21 cellular contexts compared by ENCODE assay signal in the genomic region with DNA sequence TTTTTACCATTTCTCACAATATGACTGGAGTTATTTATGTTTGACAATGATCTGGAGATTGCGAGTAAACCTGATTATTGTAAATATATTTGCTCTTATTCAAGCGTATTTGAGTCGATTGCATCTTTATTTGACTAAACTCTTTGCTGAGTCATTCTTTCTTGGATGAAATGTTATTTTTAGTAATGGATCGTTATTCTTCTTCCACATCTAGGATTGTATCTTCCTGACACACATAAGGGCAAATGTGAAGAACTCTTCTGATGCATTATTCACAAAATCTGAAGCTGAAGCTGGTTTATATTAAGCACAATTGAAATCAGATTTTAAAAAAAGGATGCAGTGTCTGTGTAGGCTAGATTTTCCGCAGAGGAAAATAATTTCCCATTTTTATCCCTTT.
"Had no signal": no experiment of that assay in that cellular context is flagged by ENCODE, and none has a peak within 500 bp of the region (broad histone marks: within the 10 kb centered on the region; RNA-seq: fewer than 3 reads in every experiment).

No MANE protein-coding gene starts in this region.

- DNase-seq: activated CD4-positive, alpha-beta T cell treated with anti-CD3 and anti-CD28 coated beads, Interleukin-2, amount 10 ng/mL, durations not matched to agents 7 days and 5 days; activated CD8-positive, alpha-beta memory T cell treated with anti-CD3 and anti-CD28 coated beads, Interleukin-2, amount 10 ng/mL, durations not matched to agents 7 days and 5 days; activated CD8-positive, alpha-beta T cell treated with anti-CD3 and anti-CD28 coated beads for 36 hours; activated effector memory CD4-positive, alpha-beta T cell treated with anti-CD3 and anti-CD28 coated beads, Interleukin-2, amount 50 U/mL, for 16 hours; activated naive CD4-positive, alpha-beta T cell treated with anti-CD3 and anti-CD28 coated beads, Interleukin-2, amount 10 ng/mL, durations not matched to agents 7 days and 5 days; activated T-cell treated with anti-CD3 and anti-CD28 coated beads for 4 hours; dermis blood vessel endothelial cell; effector CD8-positive, alpha-beta T cell; erythroblast; gastrocnemius medialis; heart left ventricle; islet precursor cell; left cardiac atrium; ovary; stimulated activated CD4-positive, alpha-beta T cell treated with anti-CD3 and anti-CD28 coated beads, Interleukin-4, amount 100 ng/mL, for 24 hours; stimulated activated naive CD4-positive, alpha-beta T cell treated with Interleukin-2 at 50 U/mL for 16 hours had no signal

- H3K4me1 ChIP-seq: gastrocnemius medialis, heart left ventricle, prostate gland, right atrium auricular region had no signal

- H3K9me3 ChIP-seq: gastrocnemius medialis, heart left ventricle, neutrophil, ovary, prostate gland, right atrium auricular region, thoracic aorta had no signal

- H3K27me3 ChIP-seq: cardiac muscle cell, gastrocnemius medialis, ovary, right atrium auricular region had no signal

- H3K4me3 ChIP-seq: cardiac muscle cell, gastrocnemius medialis, heart left ventricle, ovary, prostate gland, right atrium auricular region, thoracic aorta had no signal

- H3K36me3 ChIP-seq: cardiac muscle cell, gastrocnemius medialis, heart left ventricle, neutrophil, ovary, prostate gland, right atrium auricular region, thoracic aorta had no signal

- H3K27ac ChIP-seq: cardiac muscle cell, gastrocnemius medialis, heart left ventricle, neutrophil, ovary, prostate gland, right atrium auricular region, thoracic aorta had no signal
